33 cellular contexts compared by ENCODE assay signal in genomic region chr3:4113811-4114522, GRCh38.
"Had no signal": no experiment of that assay in that cellular context is flagged by ENCODE, and none has a peak within 500 bp of the region (broad histone marks: within the 10 kb centered on the region; RNA-seq: fewer than 3 reads in every experiment).

No MANE protein-coding gene starts in this region.

- H3K36me3 ChIP-seq: brain microvascular endothelial cell, esophagus squamous epithelium, gastroesophageal sphincter, WERI-Rb-1 had no signal

- DNase-seq: activated B cell treated with CpG ODN at 0.5 μM for 24 hours; activated CD4-positive, alpha-beta T cell treated with anti-CD3 and anti-CD28 coated beads for 48 hours; activated CD4-positive, alpha-beta T cell treated with anti-CD3 and anti-CD28 coated beads, Interleukin-2, amount 50 U/mL, for 1 hour; activated CD4-positive, alpha-beta T cell treated with anti-CD3 and anti-CD28 coated beads, Interleukin-2, amount 50 U/mL, for 48 hours; activated CD8-positive, alpha-beta memory T cell treated with anti-CD3 and anti-CD28 coated beads for 24 hours; activated CD8-positive, alpha-beta T cell treated with anti-CD3 and anti-CD28 coated beads for 36 hours; activated effector memory CD4-positive, alpha-beta T cell treated with Interleukin-2 at 50 U/mL for 16 hours; activated gamma-delta T cell treated with Interleukin-2 at 50 U/mL for 16 hours; activated naive CD4-positive, alpha-beta T cell treated with anti-CD3 and anti-CD28 coated beads, Interleukin-2, amount 50 U/mL, for 16 hours; activated naive CD4-positive, alpha-beta T cell treated with Interleukin-2 at 50 U/mL for 16 hours; activated T-cell treated with anti-CD3 and anti-CD28 coated beads, Interleukin-2, amount 50 U/mL, for 4 hours; amniotic stem cell; anterior cingulate cortex; brain microvascular endothelial cell; cortex of kidney; effector CD8-positive, alpha-beta T cell; esophagus squamous epithelium; foreskin melanocyte; T-helper 1 cell; T-helper 17 cell; T1000; WERI-Rb-1 had no signal

- FAIRE-seq: astrocyte, bronchial epithelial cell, colon, endometrium, endothelial cell of umbilical vein had no signal

- H3K4me1 Mint-ChIP-seq: activated T-helper 17 cell treated with anti-CD3 and anti-CD28 coated beads, Interleukin-2, amount 50 U/mL, for 72 hours; T-helper 17 cell had no signal

- H3K4me1 ChIP-seq: esophagus squamous epithelium, gastroesophageal sphincter had no signal

- H3K27me3 ChIP-seq: brain microvascular endothelial cell, esophagus squamous epithelium, gastroesophageal sphincter had no signal

- H3K27ac Mint-ChIP-seq: activated B cell treated with CpG ODN at 0.5 μM for 24 hours; activated CD8-positive, alpha-beta T cell treated with anti-CD3 and anti-CD28 coated beads for 36 hours; activated naive CD8-positive, alpha-beta T cell; activated T-helper 17 cell treated with anti-CD3 and anti-CD28 coated beads, Interleukin-2, amount 50 U/mL, for 72 hours; T-helper 17 cell; T-helper 2 cell treated with Interferon-gamma antibody and Interleukin-4, amounts not matched to agents 5 μg/mL and 100 μg/mL, for 36 hours had no signal

- H3K9me3 Mint-ChIP-seq: activated B cell treated with CpG ODN at 0.5 μM for 24 hours; activated CD8-positive, alpha-beta T cell treated with anti-CD3 and anti-CD28 coated beads for 36 hours; activated T-cell treated with anti-CD3 and anti-CD28 coated beads, Interleukin-2, amount 50 U/mL, for 4 hours; activated T-helper 17 cell treated with anti-CD3 and anti-CD28 coated beads, Interleukin-2, amount 50 U/mL, for 72 hours; T-helper 2 cell treated with Interferon-gamma antibody and Interleukin-4, amounts not matched to agents 5 μg/mL and 100 μg/mL, for 36 hours had no signal

- H3K9me3 ChIP-seq: esophagus squamous epithelium, gastroesophageal sphincter had no signal

- ATAC-seq: activated CD4-positive, CD25-positive, alpha-beta regulatory T cell treated with anti-CD3 and anti-CD28 coated beads, Interleukin-2, amount 50 U/mL, for 24 hours; activated CD8-positive, alpha-beta T cell treated with anti-CD3 and anti-CD28 coated beads for 36 hours; activated T-cell treated with anti-CD3 and anti-CD28 coated beads, Interleukin-2, amount 50 U/mL, for 4 hours; activated T-helper 17 cell treated with anti-CD3 and anti-CD28 coated beads, Interleukin-2, amount 50 U/mL, for 72 hours; gastroesophageal sphincter; T-helper 17 cell had no signal

- H3K27me3 Mint-ChIP-seq: activated B cell treated with CpG ODN at 0.5 μM for 24 hours; activated CD8-positive, alpha-beta T cell treated with anti-CD3 and anti-CD28 coated beads for 36 hours; activated naive CD8-positive, alpha-beta T cell; activated T-helper 17 cell treated with anti-CD3 and anti-CD28 coated beads, Interleukin-2, amount 50 U/mL, for 72 hours; T-helper 17 cell had no signal

- H3K4me3 ChIP-seq: esophagus squamous epithelium, gastroesophageal sphincter had no signal

- H3K27ac ChIP-seq: brain microvascular endothelial cell, epithelial cell of prostate, esophagus squamous epithelium, gastroesophageal sphincter, WERI-Rb-1 had no signal

- H3K4me3 Mint-ChIP-seq: activated B cell treated with CpG ODN at 0.5 μM for 24 hours; activated CD8-positive, alpha-beta T cell treated with anti-CD3 and anti-CD28 coated beads for 36 hours; activated naive CD8-positive, alpha-beta T cell; activated T-cell treated with anti-CD3 and anti-CD28 coated beads, Interleukin-2, amount 50 U/mL, for 4 hours; activated T-helper 17 cell treated with anti-CD3 and anti-CD28 coated beads, Interleukin-2, amount 50 U/mL, for 72 hours; T-helper 17 cell; T-helper 2 cell treated with Interferon-gamma antibody and Interleukin-4, amounts not matched to agents 5 μg/mL and 100 μg/mL, for 36 hours had no signal
